In genomic region chr6:44201638-44202303, GRCh38 we compare ENCODE assay signal across 1 cellular context.
TF ChIP-seq lines count a peak whose summit lies in the region.

No MANE protein-coding gene starts in this region.

TF ChIP-seq in HepG2, 621 proteins besides CTCF, POLR2A, EP300 and RAD21:
- TF ChIP-seq NFE2L2 (IDR thresholded peaks at IDR 0.05; ENCODE audit: low read length) (peak; percentile 52; the same call in 1 of the 2 replicates), YEATS4 (CRISPR knock-in tag; IDR thresholded peaks at IDR 0.05; ENCODE audit: borderline replicate concordance) (no peak)
